In the genomic region with DNA sequence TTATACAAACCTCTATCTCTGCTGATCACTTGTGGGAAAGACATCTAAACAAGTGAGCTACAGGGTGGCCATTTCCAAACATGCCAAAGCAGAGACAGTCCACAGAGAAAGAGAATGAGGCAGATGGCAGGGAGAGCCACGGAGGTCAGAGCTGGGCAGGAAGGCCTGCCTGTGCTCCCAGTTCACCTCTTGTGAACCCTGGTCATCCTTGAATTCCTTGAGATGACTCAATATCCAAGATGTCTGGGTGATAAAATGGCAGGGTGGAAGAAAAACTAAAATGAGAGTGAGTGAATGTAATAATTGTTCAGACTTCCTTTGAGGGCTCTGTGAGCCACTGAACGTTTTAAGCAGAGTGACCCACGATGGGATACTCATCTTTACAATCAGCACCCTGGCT, we compare ENCODE assay signal across 17 cellular contexts.
"Had no signal": no experiment of that assay in that cellular context is flagged by ENCODE, and none has a peak within 500 bp of the region (broad histone marks: within the 10 kb centered on the region; RNA-seq: fewer than 3 reads in every experiment).

No MANE protein-coding gene starts in this region.

- H3K9me3 ChIP-seq: adrenal gland, body of pancreas, gastroesophageal sphincter, left ventricle myocardium inferior, psoas muscle, right lobe of liver had no signal

- DNase-seq: activated CD4-positive, alpha-beta T cell treated with anti-CD3 and anti-CD28 coated beads, Interleukin-2, amount 10 ng/mL, durations not matched to agents 24 days and 14 days; activated CD4-positive, CD25-positive, alpha-beta regulatory T cell; activated CD8-positive, alpha-beta memory T cell treated with anti-CD3 and anti-CD28 coated beads, Interleukin-2, amount 50 U/mL, for 4 hours; activated CD8-positive, alpha-beta T cell treated with anti-CD3 and anti-CD28 coated beads, Interleukin-2, amount 10 ng/mL, durations not matched to agents 7 days and 5 days; activated effector memory CD4-positive, alpha-beta T cell treated with anti-CD3 and anti-CD28 coated beads, Interleukin-2, amount 50 U/mL, for 16 hours; activated T-cell treated with anti-CD3 and anti-CD28 coated beads, Interleukin-2, amount 50 U/mL, for 48 hours; body of pancreas; caudate nucleus; erythroblast; left ventricle myocardium inferior; occipital lobe; psoas muscle; right lobe of liver; stimulated activated CD4-positive, alpha-beta T cell treated with anti-CD3 and anti-CD28 coated beads, Interleukin-1b, Interleukin-23, amount 100 ng/mL, for 48 hours had no signal

- H3K4me1 ChIP-seq: adrenal gland, body of pancreas, left ventricle myocardium inferior, psoas muscle, right lobe of liver had no signal

- H3K36me3 ChIP-seq: adrenal gland, gastroesophageal sphincter, left ventricle myocardium inferior, right lobe of liver had no signal

- H3K27me3 ChIP-seq: adrenal gland, body of pancreas, gastroesophageal sphincter, right lobe of liver had no signal

- ATAC-seq: activated CD8-positive, alpha-beta T cell treated with anti-CD3 and anti-CD28 coated beads, Interleukin-2, amount 10 ng/mL, durations not matched to agents 7 days and 5 days; body of pancreas; gastroesophageal sphincter; psoas muscle; right lobe of liver; stimulated activated effector memory CD8-positive, alpha-beta T cell treated with anti-CD3 and anti-CD28 coated beads, Interleukin-12 subunit alpha, Interleukin-12 subunit beta, amount 100 ng/mL, for 72 hours had no signal

- H3K27ac ChIP-seq: adrenal gland, body of pancreas, gastroesophageal sphincter, left ventricle myocardium inferior, psoas muscle, right lobe of liver had no signal

- H3K4me3 ChIP-seq: adrenal gland, body of pancreas, gastroesophageal sphincter, left ventricle myocardium inferior, psoas muscle, right lobe of liver had no signal
